In the genomic region with DNA sequence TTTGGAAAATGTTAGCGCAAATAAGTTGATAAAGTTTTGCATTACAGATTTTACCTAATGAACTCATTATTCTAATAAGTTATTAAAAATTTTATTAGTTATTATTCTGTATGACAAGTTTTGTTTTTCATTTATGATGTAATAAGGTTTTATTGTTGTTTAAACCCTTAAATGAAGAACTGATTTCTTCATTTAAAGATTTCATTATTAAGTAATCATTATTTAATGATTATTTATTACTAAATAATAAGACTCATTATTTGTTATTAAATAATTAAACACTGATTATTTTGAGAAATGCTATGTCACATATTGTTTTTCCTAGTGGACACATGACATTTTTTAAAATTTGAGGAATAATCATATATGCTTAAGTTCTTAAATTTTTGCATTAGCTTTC, we compare ENCODE assay signal across 31 cellular contexts.
"Had no signal": no experiment of that assay in that cellular context is flagged by ENCODE, and none has a peak within 500 bp of the region (broad histone marks: within the 10 kb centered on the region; RNA-seq: fewer than 3 reads in every experiment).

No MANE protein-coding gene starts in this region.

- H3K27me3 ChIP-seq: ascending aorta, cardiac muscle cell had no signal

- DNase-seq: activated CD4-positive, alpha-beta T cell treated with anti-CD3 and anti-CD28 coated beads, Interleukin-2, amount 10 ng/mL, durations not matched to agents 24 days and 14 days; activated CD4-positive, alpha-beta T cell treated with anti-CD3 and anti-CD28 coated beads, Interleukin-2, amount 50 U/mL, for 4 hours; activated CD8-positive, alpha-beta T cell treated with anti-CD3 and anti-CD28 coated beads for 36 hours; activated effector memory CD4-positive, alpha-beta T cell treated with anti-CD3 and anti-CD28 coated beads, Interleukin-2, amount 50 U/mL, for 16 hours; activated naive CD4-positive, alpha-beta T cell; activated naive CD4-positive, alpha-beta T cell treated with anti-CD3 and anti-CD28 coated beads, Interleukin-2, amount 50 U/mL, for 16 hours; activated naive CD8-positive, alpha-beta T cell treated with anti-CD3 and anti-CD28 coated beads for 36 hours; activated T-cell treated with anti-CD3 and anti-CD28 coated beads, Interleukin-2, amount 50 U/mL, for 1 hour; activated T-cell treated with anti-CD3 and anti-CD28 coated beads, Interleukin-2, amount 50 U/mL, for 72 hours; amniotic stem cell; KBM-7; MM.1S; MV-4-11; NCI-H1092; NCI-H1436 treated with DMSO at 0.1 percent for 48 hours; NCI-H1694 treated with DMSO at 0.1 percent for 48 hours; NCI-H2029; NCI-H345; NCI-H524 treated with DMSO at 0.1 percent for 48 hours; NCI-H748 treated with DMSO at 0.1 percent for 48 hours; NK-92 treated with Interleukin-12 subunit alpha and Interleukin-12 subunit beta, amount 100 ng/mL, for 24 hours; PC-9; Right ventricle myocardium superior; SW 1271; T-helper 1 cell; T-helper 2 cell; T-helper 9 cell; WERI-Rb-1 had no signal

- H3K4me3 ChIP-seq: ascending aorta, cardiac muscle cell, PC-9 had no signal

- H3K4me1 ChIP-seq: ascending aorta had no signal

- H3K27ac ChIP-seq: ascending aorta, cardiac muscle cell, PC-9, WERI-Rb-1 had no signal

- ATAC-seq: activated CD8-positive, alpha-beta T cell treated with anti-CD3 and anti-CD28 coated beads for 36 hours; activated T-cell treated with anti-CD3 and anti-CD28 coated beads, Interleukin-2, amount 50 U/mL, for 72 hours; activated T-helper 17 cell treated with anti-CD3 and anti-CD28 coated beads, Interleukin-2, amount 50 U/mL, for 72 hours had no signal

- H2AFZ ChIP-seq: PC-9 had no signal

- H3K4me2 ChIP-seq: PC-9 had no signal
